23 cellular contexts compared by ENCODE assay signal in the genomic region with DNA sequence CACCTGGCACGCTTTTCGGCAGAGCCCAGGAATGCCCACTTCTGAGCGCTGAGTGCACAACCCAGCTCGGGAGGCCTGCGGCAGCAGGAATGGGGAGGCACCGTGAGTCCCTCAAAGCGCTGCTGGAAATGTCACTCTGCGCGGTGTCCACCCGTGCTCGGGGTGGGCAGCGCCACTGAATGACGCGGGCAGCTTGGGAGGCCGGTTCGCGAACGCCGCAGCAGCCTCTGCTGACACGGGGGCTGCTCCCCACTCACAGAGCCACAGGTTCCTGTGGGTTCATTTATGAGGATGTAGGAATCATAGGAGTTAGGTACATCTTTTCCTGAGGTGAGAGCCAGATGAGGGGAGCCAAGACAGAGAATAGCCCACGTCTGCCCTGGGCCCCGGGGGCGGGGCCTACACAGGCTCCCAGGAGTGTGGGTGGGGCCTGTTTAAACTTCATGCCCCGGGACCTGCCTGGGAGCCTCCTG.
"Had no signal": no experiment of that assay in that cellular context is flagged by ENCODE, and none has a peak within 500 bp of the region (broad histone marks: within the 10 kb centered on the region; RNA-seq: fewer than 3 reads in every experiment).

No MANE protein-coding gene starts in this region.

- H3K9me3 ChIP-seq: adrenal gland, ascending aorta had no signal

- H3K27me3 ChIP-seq: adrenal gland, ascending aorta, brain microvascular endothelial cell, foreskin keratinocyte had no signal

- FAIRE-seq: islet of Langerhans had no signal

- H3K4me3 ChIP-seq: adrenal gland, ascending aorta had no signal

- ATAC-seq: foreskin keratinocyte; left cardiac atrium; stimulated activated naive CD8-positive, alpha-beta T cell treated with anti-CD3 and anti-CD28 coated beads, Interleukin-15, Interleukin-2, amounts not matched to agents 100 U/mL and 50 U/mL, for 24 hours; T-helper 17 cell had no signal

- H3K36me3 Mint-ChIP-seq: activated CD4-positive, alpha-beta memory T cell treated with anti-CD3 and anti-CD28 coated beads for 36 hours; activated naive CD8-positive, alpha-beta T cell had no signal

- H3K27ac ChIP-seq: ascending aorta, brain microvascular endothelial cell, foreskin keratinocyte had no signal

- H3K4me1 Mint-ChIP-seq: T-helper 17 cell had no signal

- DNase-seq: activated CD4-positive, alpha-beta memory T cell treated with anti-CD3 and anti-CD28 coated beads for 36 hours; activated CD4-positive, alpha-beta T cell treated with anti-CD3 and anti-CD28 coated beads for 48 hours; activated naive CD4-positive, alpha-beta T cell; activated T-cell treated with anti-CD3 and anti-CD28 coated beads, Interleukin-2, amount 50 U/mL, for 1 hour; adrenal gland; brain microvascular endothelial cell; central memory CD4-positive, alpha-beta T cell; dermis blood vessel endothelial cell; effector CD8-positive, alpha-beta T cell; foreskin keratinocyte; glutamatergic neuron; hippocampal formation; left cardiac atrium; nephron progenitor cell; occipital lobe; stimulated activated CD4-positive, alpha-beta T cell treated with anti-CD3 and anti-CD28 coated beads, Interleukin-4, amount 100 ng/mL, for 1 hour; stimulated activated naive CD8-positive, alpha-beta T cell treated with anti-CD3 and anti-CD28 coated beads, Interleukin-15, Interleukin-2, amounts not matched to agents 100 U/mL and 50 U/mL, for 24 hours; SW 1271; T-helper 17 cell had no signal

- H3K4me3 Mint-ChIP-seq: activated CD4-positive, alpha-beta memory T cell treated with anti-CD3 and anti-CD28 coated beads for 36 hours; activated naive CD8-positive, alpha-beta T cell; nephron progenitor cell; T-helper 17 cell had no signal

- H3K27ac Mint-ChIP-seq: activated CD4-positive, alpha-beta memory T cell treated with anti-CD3 and anti-CD28 coated beads for 36 hours; activated naive CD8-positive, alpha-beta T cell; activated T-helper 2 cell treated with anti-CD3 and anti-CD28 coated beads, Interferon-gamma antibody, Interleukin-2, Interleukin-4, amounts not matched to agents 10 μg/mL and 5 μg/mL and 100 μg/mL, durations not matched to agents 14 hours and 24 hours and 36 hours; nephron progenitor cell; T-helper 17 cell had no signal

- H3K27me3 Mint-ChIP-seq: activated CD4-positive, alpha-beta memory T cell treated with anti-CD3 and anti-CD28 coated beads for 36 hours; activated naive CD8-positive, alpha-beta T cell had no signal

- H3K36me3 ChIP-seq: adrenal gland, ascending aorta, brain microvascular endothelial cell had no signal

- H3K4me1 ChIP-seq: adrenal gland, ascending aorta had no signal
